In the genomic region with DNA sequence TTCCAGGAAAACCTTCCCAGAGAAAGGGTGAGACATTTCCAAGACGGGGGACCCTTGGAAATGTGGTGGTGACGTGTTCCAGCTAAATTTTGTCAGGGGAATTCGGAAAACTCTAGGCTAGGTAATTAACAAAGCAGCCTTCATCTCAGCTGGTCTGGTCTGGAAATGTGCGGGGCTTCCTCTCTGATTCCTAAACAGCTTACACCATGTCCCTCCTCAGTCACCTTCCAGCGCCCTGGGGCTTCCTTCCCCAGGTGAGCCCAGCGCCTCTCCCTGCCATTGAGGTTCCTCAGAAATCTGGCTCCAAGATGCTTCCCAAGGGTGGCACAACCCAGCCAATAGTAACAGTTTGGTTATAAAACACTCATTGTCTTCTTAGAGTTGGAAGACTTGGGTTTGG, we compare ENCODE assay signal across 7 cellular contexts.
A peak's percentile ranks its signal among the peaks of the same experiment; 100 is the strongest.
DNase-seq lines count a peak whose midpoint lies in the region; ATAC-seq and TF ChIP-seq lines count a peak whose summit lies in the region.

No MANE protein-coding gene starts in this region.

- no peak for DNase-seq in HAP-1 (ENCODE audit: low spot score in 2 of 2)
- no peak for DNase-seq in WERI-Rb-1
- peak; percentile 28 for DNase-seq in germinal center (ENCODE audit: low spot score)
- peak; percentile 35 for DNase-seq in stimulated activated CD8-positive, alpha-beta memory T cell treated with anti-CD3 and anti-CD28 coated beads, Interleukin-4, amount 100 ng/mL, for 48 hours
- DNase-seq in SIG-M5 treated with dmso at 0.1 percent for 504 hours (lab: John Stamatoyannopoulos, UW; ENCODE audit: unreplicated experiment): no peak

- no peaks in the 10 kb centered on the region for H3K9me3 ChIP-seq in HAP-1
- H3K9me3 ChIP-seq in WERI-Rb-1 (ENCODE audit: severe bottlenecking): no peaks in the 10 kb centered on the region

- H3K36me3 ChIP-seq in HAP-1 (replicated peaks) (peaks cover 15% of the 10 kb centered on the region), WERI-Rb-1 (peaks cover 24% of the 10 kb centered on the region)

- H3K27me3 ChIP-seq in HAP-1 (ENCODE audit: low read depth): no peaks in the 10 kb centered on the region
- H3K27me3 ChIP-seq in WERI-Rb-1 (ENCODE audit: insufficient read depth, low read depth, severe bottlenecking): no peaks in the 10 kb centered on the region

- H3K4me3 ChIP-seq in HAP-1 (peak overlapping the region; percentile 88), WERI-Rb-1 (ENCODE audit: low read depth, low read length) (peak overlapping the region; percentile 86)

- in situ Hi-C loops in HAP-1 (cut with MboI; ENCODE audit: low sequenced_read_pairs): no loop called here

- peaks cover 5% of the 10 kb centered on the region for H3K4me1 ChIP-seq in HAP-1

- ATAC-seq in GM21447 (IDR thresholded peaks at IDR 0.05; ENCODE audit: unreplicated experiment): no peak
- no peak for ATAC-seq in HG02623 (IDR thresholded peaks at IDR 0.05; ENCODE audit: unreplicated experiment)

- TF ChIP-seq CTCF in WERI-Rb-1 (IDR thresholded peaks at IDR 0.05; ENCODE audit: low read depth, low read length): no peak

- H3K27ac ChIP-seq in WERI-Rb-1: peak overlapping the region; percentile 94

Comparison
In these comparisons a context has a peak if more than half of its experiments do, and no peak if none do; other contexts are left out.
1. DNase-seq: peak in germinal center (single experiment) and stimulated activated CD8-positive, alpha-beta memory T cell treated with anti-CD3 and anti-CD28 coated beads, Interleukin-4, amount 100 ng/mL, for 48 hours (single experiment); none in HAP-1 (0 of 2), WERI-Rb-1 (single experiment) and SIG-M5 treated with dmso at 0.1 percent for 504 hours (single experiment).